11 cellular contexts compared by ENCODE assay signal in genomic region chr1:234691567-234691966, GRCh38.
DNase-seq lines count a peak whose midpoint lies in the region; ATAC-seq, FAIRE-seq and TF ChIP-seq lines count a peak whose summit lies in the region.
"Had no signal": no experiment of that assay in that cellular context is flagged by ENCODE, and none has a peak within 500 bp of the region (broad histone marks: within the 10 kb centered on the region; RNA-seq: fewer than 3 reads in every experiment).

No MANE protein-coding gene starts in this region.

- intact Hi-C loops in activated CD8-positive, alpha-beta T cell treated with anti-CD3 and anti-CD28 coated beads for 36 hours (cut with micrococcal nuclease): no loop called here

- TF ChIP-seq CTCF in activated CD8-positive, alpha-beta T cell treated with anti-CD3 and anti-CD28 coated beads for 36 hours (IDR thresholded peaks at IDR 0.05): peak; percentile 18
- no peak for TF ChIP-seq CTCF in D721Med (IDR thresholded peaks at IDR 0.05; ENCODE audit: insufficient read depth, missing control alignments)

- H3K4me3 Mint-ChIP-seq in activated CD8-positive, alpha-beta T cell treated with anti-CD3 and anti-CD28 coated beads for 36 hours: no peak overlapping the region
- H3K4me3 Mint-ChIP-seq in activated CD8-positive, alpha-beta T cell treated with anti-CD3 and anti-CD28 coated beads, Interleukin-2, amount 10 ng/mL, durations not matched to agents 7 days and 5 days: no peak overlapping the region
- no peak overlapping the region for H3K4me3 Mint-ChIP-seq in effector memory CD8-positive, alpha-beta T cell
- no peak overlapping the region for H3K4me3 Mint-ChIP-seq in stimulated activated effector memory CD8-positive, alpha-beta T cell treated with anti-CD3 and anti-CD28 coated beads, Interleukin-12 subunit alpha, Interleukin-12 subunit beta, amount 100 ng/mL, for 72 hours
- H3K4me3 Mint-ChIP-seq: IgD-negative memory B cell had no signal

- H3K4me1 Mint-ChIP-seq in activated CD8-positive, alpha-beta T cell treated with anti-CD3 and anti-CD28 coated beads for 36 hours (ENCODE audit: low read depth): no peaks in the 10 kb centered on the region
- no peaks in the 10 kb centered on the region for H3K4me1 Mint-ChIP-seq in activated CD8-positive, alpha-beta T cell treated with anti-CD3 and anti-CD28 coated beads, Interleukin-2, amount 10 ng/mL, durations not matched to agents 7 days and 5 days (ENCODE audit: low read depth)
- no peaks in the 10 kb centered on the region for H3K4me1 Mint-ChIP-seq in effector memory CD8-positive, alpha-beta T cell (ENCODE audit: low read depth in 2 of 2)
- peaks cover 7% of the 10 kb centered on the region for H3K4me1 Mint-ChIP-seq in stimulated activated effector memory CD8-positive, alpha-beta T cell treated with anti-CD3 and anti-CD28 coated beads, Interleukin-12 subunit alpha, Interleukin-12 subunit beta, amount 100 ng/mL, for 72 hours

- FAIRE-seq in D721Med (lab: Jason Lieb, UNC): no peak

- H3K27ac Mint-ChIP-seq in activated CD8-positive, alpha-beta T cell treated with anti-CD3 and anti-CD28 coated beads for 36 hours: no peak overlapping the region
- H3K27ac Mint-ChIP-seq in activated CD8-positive, alpha-beta T cell treated with anti-CD3 and anti-CD28 coated beads, Interleukin-2, amount 10 ng/mL, durations not matched to agents 7 days and 5 days: no peak overlapping the region
- no peak overlapping the region for H3K27ac Mint-ChIP-seq in effector memory CD8-positive, alpha-beta T cell
- no peak overlapping the region for H3K27ac Mint-ChIP-seq in stimulated activated effector memory CD8-positive, alpha-beta T cell treated with anti-CD3 and anti-CD28 coated beads, Interleukin-12 subunit alpha, Interleukin-12 subunit beta, amount 100 ng/mL, for 72 hours

- no peaks in the 10 kb centered on the region for H3K9me3 Mint-ChIP-seq in activated CD8-positive, alpha-beta T cell treated with anti-CD3 and anti-CD28 coated beads for 36 hours
- no peaks in the 10 kb centered on the region for H3K9me3 Mint-ChIP-seq in activated CD8-positive, alpha-beta T cell treated with anti-CD3 and anti-CD28 coated beads, Interleukin-2, amount 10 ng/mL, durations not matched to agents 7 days and 5 days (ENCODE audit: insufficient read depth)
- no peaks in the 10 kb centered on the region for H3K9me3 Mint-ChIP-seq in effector memory CD8-positive, alpha-beta T cell
- no peaks in the 10 kb centered on the region for H3K9me3 Mint-ChIP-seq in stimulated activated effector memory CD8-positive, alpha-beta T cell treated with anti-CD3 and anti-CD28 coated beads, Interleukin-12 subunit alpha, Interleukin-12 subunit beta, amount 100 ng/mL, for 72 hours
- H3K9me3 Mint-ChIP-seq: IgD-negative memory B cell had no signal

- H3K36me3 Mint-ChIP-seq in activated CD8-positive, alpha-beta T cell treated with anti-CD3 and anti-CD28 coated beads for 36 hours (ENCODE audit: low read depth): no peaks in the 10 kb centered on the region
- no peaks in the 10 kb centered on the region for H3K36me3 Mint-ChIP-seq in activated CD8-positive, alpha-beta T cell treated with anti-CD3 and anti-CD28 coated beads, Interleukin-2, amount 10 ng/mL, durations not matched to agents 7 days and 5 days (ENCODE audit: low read depth)
- no peaks in the 10 kb centered on the region for H3K36me3 Mint-ChIP-seq in effector memory CD8-positive, alpha-beta T cell (ENCODE audit: insufficient read depth)
- H3K36me3 Mint-ChIP-seq in stimulated activated effector memory CD8-positive, alpha-beta T cell treated with anti-CD3 and anti-CD28 coated beads, Interleukin-12 subunit alpha, Interleukin-12 subunit beta, amount 100 ng/mL, for 72 hours: no peaks in the 10 kb centered on the region
- H3K36me3 Mint-ChIP-seq: IgD-negative memory B cell had no signal

- no peaks in the 10 kb centered on the region for H3K27me3 Mint-ChIP-seq in activated CD8-positive, alpha-beta T cell treated with anti-CD3 and anti-CD28 coated beads for 36 hours
- no peaks in the 10 kb centered on the region for H3K27me3 Mint-ChIP-seq in activated CD8-positive, alpha-beta T cell treated with anti-CD3 and anti-CD28 coated beads, Interleukin-2, amount 10 ng/mL, durations not matched to agents 7 days and 5 days (ENCODE audit: low read depth)
- no peaks in the 10 kb centered on the region for H3K27me3 Mint-ChIP-seq in effector memory CD8-positive, alpha-beta T cell
- H3K27me3 Mint-ChIP-seq: IgD-negative memory B cell had no signal

- CTCF ChIA-PET in activated CD8-positive, alpha-beta T cell treated with anti-CD3 and anti-CD28 coated beads for 36 hours (lab: Charles Lee): interaction anchor here (0.6 to 0.9 kb wide), 2 partner anchors 14 to 392 kb away, joined by 3 read pairs; no protein-coding TSS in a partner anchor
- CTCF ChIA-PET in activated CD8-positive, alpha-beta T cell treated with anti-CD3 and anti-CD28 coated beads, Interleukin-2, amount 10 ng/mL, durations not matched to agents 7 days and 5 days (lab: Charles Lee): no interaction called here

- POLR2A ChIA-PET in activated CD8-positive, alpha-beta T cell treated with anti-CD3 and anti-CD28 coated beads for 36 hours (lab: Charles Lee): interaction anchor here (0.7 kb wide), 1 partner anchor 13 kb away, joined by 3 read pairs; no protein-coding TSS in a partner anchor
- POLR2A ChIA-PET in activated CD8-positive, alpha-beta T cell treated with anti-CD3 and anti-CD28 coated beads, Interleukin-2, amount 10 ng/mL, durations not matched to agents 7 days and 5 days (lab: Charles Lee): no interaction called here

- peak; percentile 84 for ATAC-seq in activated CD8-positive, alpha-beta T cell treated with anti-CD3 and anti-CD28 coated beads for 36 hours
- no peak for ATAC-seq in activated CD8-positive, alpha-beta T cell treated with anti-CD3 and anti-CD28 coated beads, Interleukin-2, amount 10 ng/mL, durations not matched to agents 7 days and 5 days
- ATAC-seq in effector memory CD8-positive, alpha-beta T cell (replicated peaks): peak; percentile 54
- peak; percentile 90 for ATAC-seq in stimulated activated effector memory CD8-positive, alpha-beta T cell treated with anti-CD3 and anti-CD28 coated beads, Interleukin-12 subunit alpha, Interleukin-12 subunit beta, amount 100 ng/mL, for 72 hours

- DNase-seq in activated CD8-positive, alpha-beta T cell treated with anti-CD3 and anti-CD28 coated beads for 36 hours: no peak
- no peak for DNase-seq in activated CD8-positive, alpha-beta T cell treated with anti-CD3 and anti-CD28 coated beads, Interleukin-2, amount 10 ng/mL, durations not matched to agents 7 days and 5 days
- DNase-seq in NCI-H460 (ENCODE audit: extremely low read depth, low read depth) (peak; percentile 22), NCI-H2107 (lab: John Stamatoyannopoulos, UW) (no peak), D721Med (ENCODE audit: insufficient read length, low spot score) (no peak), NCI-H2081 treated with DMSO at 0.1 percent for 48 hours (lab: John Stamatoyannopoulos, UW) (no peak)
- no peak for DNase-seq in effector memory CD8-positive, alpha-beta T cell
- no peak for DNase-seq in stimulated activated effector memory CD8-positive, alpha-beta T cell treated with anti-CD3 and anti-CD28 coated beads, Interleukin-12 subunit alpha, Interleukin-12 subunit beta, amount 100 ng/mL, for 72 hours (ENCODE audit: low spot score in 2 of 2)
- DNase-seq: AML-193, NCI-H510A treated with DMSO at 0.1 percent for 48 hours had no signal
